20 cellular contexts compared by ENCODE assay signal in the genomic region with DNA sequence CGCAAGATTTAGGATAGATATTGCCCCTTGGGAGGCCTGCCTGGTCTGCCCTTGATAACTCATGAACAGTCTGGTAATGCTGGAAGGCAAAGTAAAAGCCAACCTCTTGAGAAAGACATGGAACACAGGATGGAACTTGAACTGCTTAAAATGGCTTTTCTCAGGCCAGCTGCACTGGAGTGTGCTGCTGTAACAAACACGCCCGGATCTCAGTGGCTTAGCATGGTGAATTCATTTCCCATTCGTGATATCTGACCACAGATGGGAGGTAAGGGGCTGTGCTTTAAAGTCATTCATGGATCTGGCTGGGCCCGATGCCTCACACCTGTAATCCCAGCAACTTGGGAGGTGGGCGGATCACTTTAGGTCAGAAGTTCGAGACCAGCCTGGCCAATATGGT.
"Had no signal": no experiment of that assay in that cellular context is flagged by ENCODE, and none has a peak within 500 bp of the region (broad histone marks: within the 10 kb centered on the region; RNA-seq: fewer than 3 reads in every experiment).

No MANE protein-coding gene starts in this region.

- H3K27ac ChIP-seq: heart right ventricle, neutrophil, sigmoid colon, stomach, thoracic aorta, transverse colon, uterus had no signal

- ATAC-seq: heart right ventricle; left ventricle myocardium superior; mucosa of descending colon; naive thymus-derived CD8-positive, alpha-beta T cell had no signal

- H3K4me3 ChIP-seq: heart right ventricle, mucosa of descending colon, sigmoid colon, skin epidermis, stomach, thoracic aorta, transverse colon, uterus had no signal

- H3K4me1 ChIP-seq: heart right ventricle, sigmoid colon, transverse colon, uterus had no signal

- DNase-seq: effector memory CD4-positive, alpha-beta T cell; erythroblast; heart right ventricle; hypothalamus; left ventricle myocardium superior; mucosa of descending colon; naive thymus-derived CD8-positive, alpha-beta T cell; posterior cingulate gyrus; sigmoid colon; stimulated activated CD4-positive, alpha-beta T cell treated with anti-CD3 and anti-CD28 coated beads, Interleukin-12 subunit alpha, Interleukin-12 subunit beta, amount 100 ng/mL, for 4 hours; stimulated activated naive CD4-positive, alpha-beta T cell; substantia nigra; transverse colon; uterus had no signal

- H3K27me3 ChIP-seq: heart right ventricle, neutrophil, sigmoid colon, stomach, transverse colon, uterus had no signal

- H3K9me3 ChIP-seq: heart right ventricle, mucosa of descending colon, neutrophil, sigmoid colon, stomach, thoracic aorta, transverse colon, uterus had no signal

- FAIRE-seq: endometrium, frontal cortex had no signal

- H3K36me3 ChIP-seq: heart right ventricle, neutrophil, sigmoid colon, stomach, thoracic aorta, transverse colon, uterus had no signal
